ENCODE assay signal across 22 cellular contexts in the genomic region with DNA sequence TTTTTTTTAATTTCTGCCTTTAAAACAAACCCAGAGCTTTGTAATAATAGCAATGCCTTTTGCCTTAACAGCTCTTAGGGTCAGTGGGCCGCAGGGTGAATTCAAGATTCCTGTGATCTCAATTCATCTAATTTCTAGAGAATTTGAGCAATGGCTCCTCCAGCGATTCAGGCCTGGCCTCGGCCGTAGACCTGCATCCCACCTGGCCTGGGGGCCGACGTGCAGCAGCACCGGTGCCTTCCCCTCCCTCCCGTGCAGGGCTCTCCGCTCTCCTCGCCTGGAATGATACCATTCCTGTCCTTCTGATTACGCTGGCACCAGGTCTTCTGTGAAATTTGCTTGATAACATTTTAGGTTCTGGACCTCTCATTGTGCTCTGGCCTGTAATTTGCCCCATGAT.
DNase-seq lines count a peak whose midpoint lies in the region; ATAC-seq, FAIRE-seq and TF ChIP-seq lines count a peak whose summit lies in the region.
"Had no signal": no experiment of that assay in that cellular context is flagged by ENCODE, and none has a peak within 500 bp of the region (broad histone marks: within the 10 kb centered on the region; RNA-seq: fewer than 3 reads in every experiment).

No MANE protein-coding gene starts in this region.

- H3K4me1 ChIP-seq in kidney (ENCODE audit: control insufficient read depth in 1 of 2, insufficient read depth in 1 of 2, low read depth in 1 of 2, low read length in 2 of 2) (no peaks in the 10 kb centered on the region), osteoblast (ENCODE audit: insufficient read depth, low read length) (no peaks in the 10 kb centered on the region), sigmoid colon (no peaks in the 10 kb centered on the region), upper lobe of right lung (no peaks in the 10 kb centered on the region), thyroid gland (no peaks in the 10 kb centered on the region)
- no peaks in the 10 kb centered on the region for H3K4me1 ChIP-seq in effector memory CD4-positive, alpha-beta T cell (ENCODE audit: control insufficient read depth, insufficient read depth, low read length, poor library complexity, severe bottlenecking)
- H3K4me1 ChIP-seq: A549, Caco-2 had no signal

- intact Hi-C loops in kidney (cut with DNase I) (no loop called here), sigmoid colon (cut with DNase I) (no loop called here), upper lobe of right lung (cut with DNase I) (no loop called here), thyroid gland (cut with DNase I) (no loop called here)

- TF ChIP-seq POLR2A in sigmoid colon (IDR thresholded peaks at IDR 0.05) (no peak), thyroid gland (IDR thresholded peaks at IDR 0.05) (no peak)

- ATAC-seq in upper lobe of right lung = no peak
- ATAC-seq in stimulated activated naive CD8-positive, alpha-beta T cell treated with anti-CD3 and anti-CD28 coated beads, Interleukin-15, Interleukin-2, amounts not matched to agents 100 U/mL and 50 U/mL, for 24 hours = no peak
- ATAC-seq: A549; CD8-positive, alpha-beta T cell had no signal

- H3K9ac ChIP-seq in kidney (ENCODE audit: low read length in 2 of 2) = no peak overlapping the region
- H3K9ac ChIP-seq: BLaER1 treated with 17β-estradiol and CSF1 and Interleukin-3, amounts not matched to agents 10 nM and 100 nM had no signal

- H4K20me1 ChIP-seq in osteoblast (ENCODE audit: insufficient read depth, low read length) = no peaks in the 10 kb centered on the region
- H4K20me1 ChIP-seq: BLaER1 treated with 17β-estradiol and CSF1 and Interleukin-3, amounts not matched to agents 10 nM and 100 nM had no signal

- H3K4me3 ChIP-seq in kidney (ENCODE audit: low read length in 2 of 2) = no peak overlapping the region
- no peak overlapping the region for H3K4me3 ChIP-seq in osteoblast (ENCODE audit: insufficient read depth, low read length)
- H3K4me3 ChIP-seq in sigmoid colon = no peak overlapping the region
- H3K4me3 ChIP-seq in upper lobe of right lung = no peak overlapping the region
- no peak overlapping the region for H3K4me3 ChIP-seq in effector memory CD4-positive, alpha-beta T cell (ENCODE audit: insufficient read depth, low read depth, low read length, poor library complexity, severe bottlenecking)
- H3K4me3 ChIP-seq in thyroid gland (replicated peaks in 1 of 3) = no peak overlapping the region
- H3K4me3 ChIP-seq: A549; BLaER1 treated with 17β-estradiol and CSF1 and Interleukin-3, amounts not matched to agents 10 nM and 100 nM had no signal

- H3K27me3 ChIP-seq in osteoblast (ENCODE audit: insufficient read depth, low read length) (no peaks in the 10 kb centered on the region), sigmoid colon (peaks cover 0 to 8% (median 0%) of the 10 kb centered on the region in 3 donors), upper lobe of right lung (no peaks in the 10 kb centered on the region), thyroid gland (no peaks in the 10 kb centered on the region)
- no peaks in the 10 kb centered on the region for H3K27me3 ChIP-seq in effector memory CD4-positive, alpha-beta T cell (replicated peaks; ENCODE audit: control insufficient read depth, insufficient read depth, low read length, poor library complexity, severe bottlenecking)
- H3K27me3 ChIP-seq: BLaER1 treated with 17β-estradiol and CSF1 and Interleukin-3, amounts not matched to agents 10 nM and 100 nM had no signal

- H2AFZ ChIP-seq in osteoblast (ENCODE audit: low read length) = no peak overlapping the region

- H3K79me2 ChIP-seq in osteoblast (ENCODE audit: insufficient read depth, low read length) = no peaks in the 10 kb centered on the region

- no peak for TF ChIP-seq EP300 in sigmoid colon (IDR thresholded peaks at IDR 0.05)

- H3K9me3 ChIP-seq in kidney (ENCODE audit: control insufficient read depth in 1 of 2, low read length in 2 of 2) (no peaks in the 10 kb centered on the region), osteoblast (ENCODE audit: low read depth, low read length) (peaks cover 2% of the 10 kb centered on the region), sigmoid colon (no peaks in the 10 kb centered on the region), upper lobe of right lung (no peaks in the 10 kb centered on the region), thyroid gland (no peaks in the 10 kb centered on the region)
- H3K9me3 ChIP-seq in effector memory CD4-positive, alpha-beta T cell (ENCODE audit: control insufficient read depth, low read length) = no peaks in the 10 kb centered on the region
- H3K9me3 ChIP-seq: A549; BLaER1 treated with 17β-estradiol and CSF1 and Interleukin-3, amounts not matched to agents 10 nM and 100 nM; Caco-2 had no signal

- DNase-seq in kidney (peak; percentile 34), osteoblast (ENCODE audit: insufficient read length, low spot score, missing footprints) (peak; percentile 39), sigmoid colon (peak; percentile 22), upper lobe of right lung (peak; percentile 29), thyroid gland (no peak)
- no peak for DNase-seq in stimulated activated naive CD8-positive, alpha-beta T cell treated with anti-CD3 and anti-CD28 coated beads, Interleukin-15, Interleukin-2, amounts not matched to agents 100 U/mL and 50 U/mL, for 24 hours
- DNase-seq in effector memory CD4-positive, alpha-beta T cell = no peak
- DNase-seq: AML-193; Caco-2; Calu3; CD4-positive, alpha-beta T cell; CD8-positive, alpha-beta T cell; DMS79 treated with DMSO at 0.1 percent for 48 hours; GF-D8 had no signal

- H3K27ac ChIP-seq in kidney (ENCODE audit: low read depth in 2 of 2, low read length in 2 of 2) (no peak overlapping the region), osteoblast (ENCODE audit: low read depth, low read length) (no peak overlapping the region), sigmoid colon (no peak overlapping the region), upper lobe of right lung (no peak overlapping the region), thyroid gland (no peak overlapping the region)
- H3K27ac ChIP-seq in effector memory CD4-positive, alpha-beta T cell (ENCODE audit: insufficient read depth, low read length, poor library complexity, severe bottlenecking) = no peak overlapping the region
- H3K27ac ChIP-seq: 22Rv1; A549; BLaER1 treated with 17β-estradiol and CSF1 and Interleukin-3, amounts not matched to agents 10 nM and 100 nM; C4-2B had no signal

- TF ChIP-seq CTCF in kidney (IDR thresholded peaks at IDR 0.05; ENCODE audit: borderline replicate concordance, extremely low read depth, insufficient read depth) = no peak
- TF ChIP-seq CTCF in osteoblast (IDR thresholded peaks at IDR 0.05; ENCODE audit: extremely low read depth, low read depth, low read length) = no peak
- no peak for TF ChIP-seq CTCF in sigmoid colon (IDR thresholded peaks at IDR 0.05)
- TF ChIP-seq CTCF in upper lobe of right lung (IDR thresholded peaks at IDR 0.05) = no peak
- no peak for TF ChIP-seq CTCF in thyroid gland (IDR thresholded peaks at IDR 0.05)

- H3K4me2 ChIP-seq in osteoblast (ENCODE audit: insufficient read depth, low read length) = no peak overlapping the region
- H3K4me2 ChIP-seq: A549; BLaER1 treated with 17β-estradiol and CSF1 and Interleukin-3, amounts not matched to agents 10 nM and 100 nM had no signal

- no peak for FAIRE-seq in kidney (lab: Jason Lieb, UNC)
- FAIRE-seq: A549, D721Med, G401.6, GM12891, GM19239 had no signal

- H3K36me3 ChIP-seq in kidney (ENCODE audit: control insufficient read depth in 1 of 2, insufficient read depth in 2 of 2, low read length in 2 of 2) = no peaks in the 10 kb centered on the region
- H3K36me3 ChIP-seq in osteoblast (ENCODE audit: insufficient read depth, low read length) = no peaks in the 10 kb centered on the region
- no peaks in the 10 kb centered on the region for H3K36me3 ChIP-seq in sigmoid colon
- H3K36me3 ChIP-seq in upper lobe of right lung = no peaks in the 10 kb centered on the region
- no peaks in the 10 kb centered on the region for H3K36me3 ChIP-seq in effector memory CD4-positive, alpha-beta T cell (ENCODE audit: control insufficient read depth, insufficient read depth, low read length)
- H3K36me3 ChIP-seq in thyroid gland = no peaks in the 10 kb centered on the region
- H3K36me3 ChIP-seq: BLaER1 treated with 17β-estradiol and CSF1 and Interleukin-3, amounts not matched to agents 10 nM and 100 nM had no signal

- WGBS in sigmoid colon, 2 donors = 91 to 94% methylated on average over 11 of the region's 11 CpGs
- 88 to 97% methylated on average over 11 of the region's 11 CpGs for WGBS in thyroid gland, 2 donors

Comparison
In these comparisons a context has a peak if more than half of its experiments do, and no peak if none do; other contexts are left out.
1. DNase-seq: peak in kidney (single experiment), osteoblast (single experiment), sigmoid colon (single experiment) and upper lobe of right lung (single experiment); none in stimulated activated naive CD8-positive, alpha-beta T cell treated with anti-CD3 and anti-CD28 coated beads, Interleukin-15, Interleukin-2, amounts not matched to agents 100 U/mL and 50 U/mL, for 24 hours (single experiment), effector memory CD4-positive, alpha-beta T cell (0 of 3) and thyroid gland (0 of 2).